Comparison of ENCODE assay signal across 1 cellular context in the genomic region with DNA sequence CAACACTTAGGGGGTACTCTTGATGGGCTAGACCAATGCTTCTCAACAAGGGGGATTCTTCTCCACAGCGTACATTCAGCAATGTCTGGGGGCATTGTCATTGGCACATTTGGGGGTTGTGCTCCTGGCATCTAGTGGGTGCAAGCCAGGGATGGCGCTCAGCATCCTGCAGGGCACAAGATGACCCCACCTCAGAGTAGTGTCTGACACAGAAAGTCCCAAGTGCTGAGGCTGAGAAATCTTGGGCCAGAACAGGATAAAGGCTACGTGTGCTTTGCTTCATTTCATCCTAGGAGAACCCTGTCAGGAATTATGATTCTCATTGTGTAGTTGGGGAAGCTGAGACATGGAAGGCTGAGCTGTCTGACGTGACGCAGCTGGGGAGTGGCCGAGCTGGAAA.
TF ChIP-seq lines count a peak whose summit lies in the region.

No MANE protein-coding gene starts in this region.

TF ChIP-seq in IMR-90, 13 proteins besides CTCF, POLR2A, EP300 and RAD21 (continued from another document):
- TF ChIP-seq, protein P1, sequence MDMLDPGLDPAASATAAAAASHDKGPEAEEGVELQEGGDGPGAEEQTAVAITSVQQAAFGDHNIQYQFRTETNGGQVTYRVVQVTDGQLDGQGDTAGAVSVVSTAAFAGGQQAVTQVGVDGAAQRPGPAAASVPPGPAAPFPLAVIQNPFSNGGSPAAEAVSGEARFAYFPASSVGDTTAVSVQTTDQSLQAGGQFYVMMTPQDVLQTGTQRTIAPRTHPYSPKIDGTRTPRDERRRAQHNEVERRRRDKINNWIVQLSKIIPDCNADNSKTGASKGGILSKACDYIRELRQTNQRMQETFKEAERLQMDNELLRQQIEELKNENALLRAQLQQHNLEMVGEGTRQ (IDR thresholded peaks at IDR 0.05; ENCODE audit: low read depth, low read length): no peak
- TF ChIP-seq FOS (IDR thresholded peaks at IDR 0.05; ENCODE audit: low read depth, low read length) (no peak), MXI1 (IDR thresholded peaks at IDR 0.05; ENCODE audit: borderline replicate concordance, low read depth, low read length) (no peak), CHD1 (IDR thresholded peaks at IDR 0.05; ENCODE audit: low read depth, low read length) (no peak), RFX5 (IDR thresholded peaks at IDR 0.05; ENCODE audit: low read depth, low read length) (no peak), SMC3 (IDR thresholded peaks at IDR 0.05; ENCODE audit: low read depth, low read length) (no peak), NFE2L2 (IDR thresholded peaks at IDR 0.05; ENCODE audit: low read depth, low read length) (no peak), CEBPB (IDR thresholded peaks at IDR 0.05; ENCODE audit: low read depth, low read length) (no peak), MAFK (IDR thresholded peaks at IDR 0.05; ENCODE audit: low read depth, low read length) (no peak), BHLHE40 (IDR thresholded peaks at IDR 0.05; ENCODE audit: low read depth, low read length) (no peak), RCOR1 (IDR thresholded peaks at IDR 0.05; ENCODE audit: insufficient replicate concordance, low read length) (no peak)
- TF ChIP-seq, protein P2, sequence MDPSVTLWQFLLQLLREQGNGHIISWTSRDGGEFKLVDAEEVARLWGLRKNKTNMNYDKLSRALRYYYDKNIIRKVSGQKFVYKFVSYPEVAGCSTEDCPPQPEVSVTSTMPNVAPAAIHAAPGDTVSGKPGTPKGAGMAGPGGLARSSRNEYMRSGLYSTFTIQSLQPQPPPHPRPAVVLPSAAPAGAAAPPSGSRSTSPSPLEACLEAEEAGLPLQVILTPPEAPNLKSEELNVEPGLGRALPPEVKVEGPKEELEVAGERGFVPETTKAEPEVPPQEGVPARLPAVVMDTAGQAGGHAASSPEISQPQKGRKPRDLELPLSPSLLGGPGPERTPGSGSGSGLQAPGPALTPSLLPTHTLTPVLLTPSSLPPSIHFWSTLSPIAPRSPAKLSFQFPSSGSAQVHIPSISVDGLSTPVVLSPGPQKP (IDR thresholded peaks at IDR 0.05; ENCODE audit: borderline replicate concordance, low read depth, low read length): no peak
